ENCODE assay signal across 8 cellular contexts in the genomic region with DNA sequence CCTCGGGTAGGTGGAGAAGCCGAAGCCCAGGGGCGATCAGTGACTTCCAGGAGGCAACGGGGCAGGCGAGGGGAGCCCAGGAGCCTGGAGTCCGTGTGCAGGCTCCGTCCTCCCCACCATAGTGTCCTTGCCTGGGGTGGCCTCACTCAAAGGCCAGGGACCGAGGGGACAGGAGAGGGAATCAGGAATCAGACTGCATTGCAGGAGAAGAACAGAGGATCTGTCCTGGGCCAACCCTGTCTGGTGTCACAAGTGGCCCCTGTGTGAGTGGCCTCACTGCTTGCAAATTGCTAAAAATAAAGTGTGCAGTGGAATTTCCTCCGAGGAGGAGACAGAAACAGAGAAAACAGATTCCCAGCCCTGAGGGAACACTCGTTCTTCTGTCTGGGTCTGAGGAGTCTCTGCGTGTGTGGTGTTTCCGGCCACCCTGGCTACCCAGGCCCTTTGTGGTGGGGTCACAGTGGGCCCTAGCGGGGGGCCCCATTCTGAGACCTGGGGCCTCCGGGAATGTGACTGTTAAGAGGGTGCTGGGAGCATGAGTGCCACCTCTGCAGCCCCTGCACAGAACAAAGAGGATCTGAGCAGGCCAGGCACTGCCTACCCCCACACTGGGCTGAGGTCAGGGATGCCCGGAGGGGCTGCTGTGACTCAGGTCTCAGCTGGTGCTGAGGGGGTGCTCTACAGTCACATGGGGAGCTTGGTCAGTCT. TPM values are rescaled to one million over a fixed set of nuclear protein-coding genes. Genes with fewer than 3 reads are reported as not detected.
DNase-seq lines count a peak whose midpoint lies in the region; ATAC-seq and TF ChIP-seq lines count a peak whose summit lies in the region.

No MANE protein-coding gene starts in this region.

- H3K9me3 Mint-ChIP-seq in nephron, result peaks cover 5% of the 10 kb centered on the region

- H3K4me3 Mint-ChIP-seq in nephron, result no peak overlapping the region

- no peaks in the 10 kb centered on the region for H3K9me3 ChIP-seq in effector memory CD4-positive, alpha-beta T cell (ENCODE audit: control insufficient read depth, low read length)

- no peak for TF ChIP-seq POLR2A in lower leg skin (IDR thresholded peaks at IDR 0.05)

- DNase-seq in CD1c-positive myeloid dendritic cell (ENCODE audit: extremely low spot score) (peak; percentile 32), RPMI7951 (ENCODE audit: low read depth) (peak; percentile 95), HPDE6-E6E7 (ENCODE audit: extremely low spot score) (no peak), lower leg skin (ENCODE audit: low spot score in 2 of 2) (no peak), HUDEP-2 (lab: John Stamatoyannopoulos, UW; ENCODE audit: unreplicated experiment in 76 of 76) (no peak)
- DNase-seq in effector memory CD4-positive, alpha-beta T cell, result no peak

- no peaks in the 10 kb centered on the region for H3K27me3 Mint-ChIP-seq in nephron (ENCODE audit: low read depth)

- H3K27ac Mint-ChIP-seq in nephron, result peak overlapping the region; percentile 19 to 44 (median 26)

- H3K4me1 Mint-ChIP-seq in nephron, result peaks cover 43% of the 10 kb centered on the region

- H3K4me3 ChIP-seq in effector memory CD4-positive, alpha-beta T cell (ENCODE audit: insufficient read depth, low read depth, low read length, poor library complexity, severe bottlenecking), result peak overlapping the region; percentile 71
- no peak overlapping the region for H3K4me3 ChIP-seq in lower leg skin (ENCODE audit: low read depth, poor library complexity, severe bottlenecking)

- TF ChIP-seq CTCF in nephron (IDR thresholded peaks at IDR 0.05; ENCODE audit: unreplicated experiment in 3 of 3) (no peak), lower leg skin (IDR thresholded peaks at IDR 0.05) (no peak)

- peaks cover 39% of the 10 kb centered on the region for H3K36me3 ChIP-seq in effector memory CD4-positive, alpha-beta T cell (ENCODE audit: control insufficient read depth, insufficient read depth, low read length)

- ATAC-seq in HG03280 (IDR thresholded peaks at IDR 0.05; ENCODE audit: unreplicated experiment), result no peak

- 65 to 72% methylated on average over 15 of the region's 15 CpGs for WGBS in lower leg skin, 2 donors

- H3K27me3 ChIP-seq in effector memory CD4-positive, alpha-beta T cell (replicated peaks; ENCODE audit: control insufficient read depth, insufficient read depth, low read length, poor library complexity, severe bottlenecking), result no peaks in the 10 kb centered on the region

- H3K36me3 Mint-ChIP-seq in nephron (ENCODE audit: low read depth), result peaks cover 4% of the 10 kb centered on the region

- peak overlapping the region; percentile 100 for H3K27ac ChIP-seq in effector memory CD4-positive, alpha-beta T cell (ENCODE audit: insufficient read depth, low read length, poor library complexity, severe bottlenecking)

- intact Hi-C loops in lower leg skin (cut with DNase I; ENCODE audit: low total_unique reads), result no loop called here

- peaks cover 81% of the 10 kb centered on the region for H3K4me1 ChIP-seq in effector memory CD4-positive, alpha-beta T cell (ENCODE audit: control insufficient read depth, insufficient read depth, low read length, poor library complexity, severe bottlenecking)

RNA-seq across cellular contexts. Expression of gene TRAF1, which starts 7.5 kb away (rescaled TPM):
- 3.1 and 3.4 TPM in 2 replicates for total RNA-seq in RPMI7951 (2014; rRNA removed; shearing (Covaris generic))
- 1 to 10 TPM; 2.6 to 4.9 (median 4.7) TPM for total RNA-seq in lower leg skin

RNA-seq across cellular contexts. Expression of gene PHF19, which starts 42.1 kb away (rescaled TPM):
- total RNA-seq in RPMI7951 (2014; rRNA removed; shearing (Covaris generic)), result 73.2 and 73.4 TPM in 2 replicates
- total RNA-seq in lower leg skin, result 10 to 100 TPM; 11.5 to 22.1 (median 17.8) TPM

Comparison
In these comparisons a context has a peak if more than half of its experiments do, and no peak if none do; other contexts are left out.
1. DNase-seq: peak in CD1c-positive myeloid dendritic cell (single experiment) and RPMI7951 (single experiment); none in effector memory CD4-positive, alpha-beta T cell (0 of 3), HPDE6-E6E7 (single experiment), lower leg skin (0 of 2) and HUDEP-2 (0 of 76).